Comparison of ENCODE assay signal across 12 cellular contexts in genomic region chr2:123717616-123718279, GRCh38.
DNase-seq lines count a peak whose midpoint lies in the region; ATAC-seq and TF ChIP-seq lines count a peak whose summit lies in the region.
"Had no signal": no experiment of that assay in that cellular context is flagged by ENCODE, and none has a peak within 500 bp of the region (broad histone marks: within the 10 kb centered on the region; RNA-seq: fewer than 3 reads in every experiment).

No MANE protein-coding gene starts in this region.

- no peak overlapping the region for H3K9ac ChIP-seq in MM.1S (ENCODE audit: low read length)

- TF ChIP-seq POLR2A in upper lobe of left lung (IDR thresholded peaks at IDR 0.05): no peak

- H2AFZ ChIP-seq in MM.1S (ENCODE audit: low read length): no peak overlapping the region

- H3K36me3 ChIP-seq in MM.1S (replicated peaks; ENCODE audit: insufficient read depth, low read length) (no peaks in the 10 kb centered on the region), upper lobe of left lung (no peaks in the 10 kb centered on the region)
- H3K36me3 ChIP-seq: HAP-1 had no signal

- H3F3A ChIP-seq in MM.1S (ENCODE audit: insufficient read depth, low read length): no peaks in the 10 kb centered on the region

- H3K27ac ChIP-seq in MM.1S (ENCODE audit: low read length) (no peak overlapping the region), upper lobe of left lung (no peak overlapping the region)

- no peaks in the 10 kb centered on the region for H3K9me3 ChIP-seq in MM.1S (replicated peaks; ENCODE audit: insufficient read depth, low read length)
- no peaks in the 10 kb centered on the region for H3K9me3 ChIP-seq in upper lobe of left lung
- H3K9me3 ChIP-seq: Caco-2, HAP-1 had no signal

- H3K4me3 ChIP-seq in MM.1S (ENCODE audit: low read length): no peak overlapping the region
- no peak overlapping the region for H3K4me3 ChIP-seq in upper lobe of left lung
- H3K4me3 ChIP-seq: HAP-1 had no signal

- no peak overlapping the region for H3K4me2 ChIP-seq in MM.1S (ENCODE audit: low read depth, low read length)

- H3K79me2 ChIP-seq in MM.1S (ENCODE audit: low read length): no peaks in the 10 kb centered on the region

- H3K27me3 ChIP-seq in MM.1S (replicated peaks; ENCODE audit: insufficient read depth, low read length) (no peaks in the 10 kb centered on the region), upper lobe of left lung (no peaks in the 10 kb centered on the region)

- peak; percentile 23 for ATAC-seq in Right ventricle myocardium inferior
- ATAC-seq in Right ventricle myocardium superior (ENCODE audit: poor library complexity): no peak
- ATAC-seq in SK-N-SH treated with all-trans-retinoic acid at 6 μM for 48 hours: no peak
- ATAC-seq in upper lobe of left lung (ENCODE audit: low FRiP score in 2 of 2): no peak
- ATAC-seq: CD8-positive, alpha-beta T cell had no signal

- H4K20me1 ChIP-seq in MM.1S (ENCODE audit: insufficient read depth, low read length): no peaks in the 10 kb centered on the region

- 83 to 90% methylated on average over 5 of the region's 5 CpGs for WGBS in upper lobe of left lung, 2 donors

- intact Hi-C loops in Right ventricle myocardium inferior (cut with DNase I) (no loop called here), Right ventricle myocardium superior (cut with DNase I) (no loop called here)

- no peaks in the 10 kb centered on the region for H3K9me2 ChIP-seq in MM.1S (replicated peaks; ENCODE audit: insufficient read depth, low read length)

- TF ChIP-seq EP300 in upper lobe of left lung (IDR thresholded peaks at IDR 0.05): no peak

- DNase-seq in Right ventricle myocardium inferior (ENCODE audit: missing footprints) (no peak), Right ventricle myocardium superior (no peak), midbrain (lab: John Stamatoyannopoulos, UW) (peak; percentile 3), MM.1S (no peak), upper lobe of left lung (no peak), NCI-H226 (no peak)
- DNase-seq: Caco-2; CD8-positive, alpha-beta T cell; DMS53; GF-D8 had no signal

- TF ChIP-seq CTCF in MM.1S (IDR thresholded peaks at IDR 0.05; ENCODE audit: low read length) (no peak), upper lobe of left lung (IDR thresholded peaks at IDR 0.05) (no peak)

- H3K4me1 ChIP-seq in MM.1S (ENCODE audit: low read length) (no peaks in the 10 kb centered on the region), upper lobe of left lung (no peaks in the 10 kb centered on the region)
- H3K4me1 ChIP-seq: Caco-2, HAP-1 had no signal

TF ChIP-seq in SK-N-SH treated with all-trans-retinoic acid at 6 μM for 48 hours, 23 proteins besides CTCF, POLR2A, EP300 and RAD21:
- TF ChIP-seq GLIS3 (CRISPR knock-in tag; IDR thresholded peaks at IDR 0.05) (no peak), TOX (CRISPR knock-in tag; IDR thresholded peaks at IDR 0.05; ENCODE audit: borderline replicate concordance) (no peak), OSR1 (CRISPR knock-in tag; IDR thresholded peaks at IDR 0.05) (no peak), ZNF70 (CRISPR knock-in tag; IDR thresholded peaks at IDR 0.05) (no peak), POU6F1 (CRISPR knock-in tag; IDR thresholded peaks at IDR 0.05; ENCODE audit: borderline replicate concordance, low read depth) (no peak), CSRNP3 (CRISPR knock-in tag; IDR thresholded peaks at IDR 0.05) (no peak), TCF4 (CRISPR knock-in tag; IDR thresholded peaks at IDR 0.05; ENCODE audit: borderline replicate concordance) (peak; percentile 83), ARNTL (CRISPR knock-in tag; IDR thresholded peaks at IDR 0.05; ENCODE audit: borderline replicate concordance, low read depth) (no peak)
TF ChIP-seq in SK-N-SH treated with all-trans-retinoic acid at 6 μM for 48 hours: peak in this region for 1.
